Comparison of ENCODE assay signal across 8 cellular contexts in the genomic region with DNA sequence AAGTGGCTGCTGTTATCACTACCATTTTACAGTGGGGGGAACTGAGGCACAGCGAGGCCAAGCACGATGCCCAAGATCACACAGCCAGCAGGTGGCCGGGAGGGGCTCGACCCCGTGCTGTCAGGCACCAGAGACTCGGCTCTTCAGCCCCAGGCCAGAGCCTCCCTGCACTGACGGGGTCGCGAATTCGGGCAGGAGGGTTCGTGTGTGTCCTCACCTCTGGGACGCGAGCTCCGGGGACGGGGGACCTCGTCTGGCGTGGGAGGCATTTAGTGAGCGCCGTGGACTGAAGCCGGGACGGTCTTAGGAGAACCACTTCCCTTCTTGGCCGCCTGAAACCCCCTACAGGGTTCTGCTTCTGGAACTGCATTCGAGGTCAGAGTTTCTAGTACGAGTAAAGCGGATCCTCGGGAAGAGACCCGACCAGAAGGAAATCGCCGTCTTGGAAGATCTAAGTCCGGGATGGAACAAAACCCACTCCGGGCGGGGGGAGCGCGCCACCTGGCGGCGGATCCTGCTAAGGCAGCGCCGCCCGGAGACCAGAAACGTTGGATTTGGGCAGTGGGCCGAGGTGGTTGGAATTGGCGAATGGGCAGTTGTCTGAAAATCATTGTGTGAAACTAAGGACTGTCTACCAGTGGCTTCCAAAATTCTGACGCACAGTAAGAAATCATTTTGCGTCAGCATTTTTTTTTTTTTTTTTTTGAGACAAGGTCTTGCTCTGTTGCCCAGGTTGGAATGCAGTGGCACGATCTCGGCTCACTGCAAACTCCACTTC. TPM values are rescaled to one million over a fixed set of nuclear protein-coding genes. Genes with fewer than 3 reads are reported as not detected.
DNase-seq lines count a peak whose midpoint lies in the region; ATAC-seq and TF ChIP-seq lines count a peak whose summit lies in the region.

No MANE protein-coding gene starts in this region.

- H3K27me3 ChIP-seq in thyroid gland, result no peaks in the 10 kb centered on the region

- TF ChIP-seq POLR2A in thyroid gland (IDR thresholded peaks at IDR 0.05), result no peak

- peak overlapping the region in 1 of 3 donors; percentile 53 for H3K4me3 ChIP-seq in thyroid gland (replicated peaks in 1 of 3)

- peaks cover 5 to 8% of the 10 kb centered on the region in 2 donors for H3K9me3 Mint-ChIP-seq in activated naive CD4-positive, alpha-beta T cell treated with anti-CD3 and anti-CD28 coated beads, Interleukin-2, amount 50 U/mL, for 72 hours

- H3K9me3 ChIP-seq in thyroid gland, result no peaks in the 10 kb centered on the region

- peak overlapping the region; percentile 37 to 65 (median 62) for H3K27ac ChIP-seq in thyroid gland

- H3K36me3 ChIP-seq in thyroid gland, result peaks cover 0 to 7% of the 10 kb centered on the region in 2 donors

- ATAC-seq in SK-N-SH treated with all-trans-retinoic acid at 6 μM for 48 hours (peak; percentile 90), HG02610 (IDR thresholded peaks at IDR 0.05; ENCODE audit: unreplicated experiment) (no peak)
- peak; percentile 76 for ATAC-seq in activated naive CD4-positive, alpha-beta T cell treated with anti-CD3 and anti-CD28 coated beads, Interleukin-2, amount 50 U/mL, for 72 hours

- H3K36me3 Mint-ChIP-seq in activated naive CD4-positive, alpha-beta T cell treated with anti-CD3 and anti-CD28 coated beads, Interleukin-2, amount 50 U/mL, for 72 hours, result peaks cover 10% of the 10 kb centered on the region in 2 donors

- H3K27ac Mint-ChIP-seq in activated naive CD4-positive, alpha-beta T cell treated with anti-CD3 and anti-CD28 coated beads, Interleukin-2, amount 50 U/mL, for 72 hours, result no peak overlapping the region

- H3K4me1 ChIP-seq in thyroid gland, result peaks cover 8% of the 10 kb centered on the region in 2 donors

- peak; percentile 55 for DNase-seq in DMS79 (lab: John Stamatoyannopoulos, UW)
- peak; percentile 41 to 53 for DNase-seq in Kasumi-1 (lab: John Stamatoyannopoulos, UW)
- peak; percentile 67 to 79 for DNase-seq in activated naive CD4-positive, alpha-beta T cell treated with anti-CD3 and anti-CD28 coated beads, Interleukin-2, amount 50 U/mL, for 72 hours (ENCODE audit: low spot score in 2 of 2)
- peak; percentile 41 to 90 (median 79) for DNase-seq in head of caudate nucleus
- DNase-seq in occipital lobe (lab: John Stamatoyannopoulos, UW), result peak; percentile 49
- peak; percentile 90 to 94 for DNase-seq in thyroid gland

- 2 to 3% methylated on average over 31 to 38 of the region's 46 CpGs for WGBS in thyroid gland, 2 donors

- intact Hi-C loops in head of caudate nucleus (cut with DNase I) (no loop called here), thyroid gland (cut with DNase I) (no loop called here)

- peak; percentile 92 to 99 (median 96) for TF ChIP-seq CTCF in thyroid gland (IDR thresholded peaks at IDR 0.05)

TF ChIP-seq in SK-N-SH treated with all-trans-retinoic acid at 6 μM for 48 hours, 23 proteins besides CTCF, POLR2A, EP300 and RAD21 (continues in another document):
- TF ChIP-seq ARNTL (CRISPR knock-in tag; IDR thresholded peaks at IDR 0.05; ENCODE audit: borderline replicate concordance, low read depth) (no peak), ISL1 (CRISPR knock-in tag; IDR thresholded peaks at IDR 0.05) (no peak), BACH2 (CRISPR knock-in tag; IDR thresholded peaks at IDR 0.05; ENCODE audit: borderline replicate concordance) (no peak), CREB5 (CRISPR knock-in tag; IDR thresholded peaks at IDR 0.05; ENCODE audit: low read depth) (no peak), PPARA (CRISPR knock-in tag; IDR thresholded peaks at IDR 0.05; ENCODE audit: borderline replicate concordance) (no peak), ESRRG (CRISPR knock-in tag; IDR thresholded peaks at IDR 0.05) (no peak), PATZ1 (CRISPR knock-in tag; IDR thresholded peaks at IDR 0.05; ENCODE audit: borderline replicate concordance) (no peak), ZFP3 (CRISPR knock-in tag; IDR thresholded peaks at IDR 0.05) (no peak), ZNF8 (CRISPR knock-in tag; IDR thresholded peaks at IDR 0.05) (no peak), CSDC2 (CRISPR knock-in tag; IDR thresholded peaks at IDR 0.05) (no peak), TOX (CRISPR knock-in tag; IDR thresholded peaks at IDR 0.05; ENCODE audit: borderline replicate concordance) (no peak), ZC3H10 (CRISPR knock-in tag; IDR thresholded peaks at IDR 0.05) (no peak), SNAI2 (CRISPR knock-in tag; IDR thresholded peaks at IDR 0.05) (no peak), CSRNP3 (CRISPR knock-in tag; IDR thresholded peaks at IDR 0.05) (no peak), ZNF565 (CRISPR knock-in tag; conservative IDR thresholded peaks at IDR 0.05; ENCODE audit: low read depth) (no peak)
- TF ChIP-seq, protein P1, sequence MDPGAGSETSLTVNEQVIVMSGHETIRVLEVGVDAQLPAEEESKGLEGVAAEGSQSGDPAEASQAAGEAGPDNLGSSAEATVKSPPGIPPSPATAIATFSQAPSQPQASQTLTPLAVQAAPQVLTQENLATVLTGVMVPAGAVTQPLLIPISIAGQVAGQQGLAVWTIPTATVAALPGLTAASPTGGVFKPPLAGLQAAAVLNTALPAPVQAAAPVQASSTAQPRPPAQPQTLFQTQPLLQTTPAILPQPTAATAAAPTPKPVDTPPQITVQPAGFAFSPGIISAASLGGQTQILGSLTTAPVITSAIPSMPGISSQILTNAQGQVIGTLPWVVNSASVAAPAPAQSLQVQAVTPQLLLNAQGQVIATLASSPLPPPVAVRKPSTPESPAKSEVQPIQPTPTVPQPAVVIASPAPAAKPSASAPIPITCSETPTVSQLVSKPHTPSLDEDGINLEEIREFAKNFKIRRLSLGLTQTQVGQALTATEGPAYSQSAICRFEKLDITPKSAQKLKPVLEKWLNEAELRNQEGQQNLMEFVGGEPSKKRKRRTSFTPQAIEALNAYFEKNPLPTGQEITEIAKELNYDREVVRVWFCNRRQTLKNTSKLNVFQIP (CRISPR knock-in tag; IDR thresholded peaks at IDR 0.05; ENCODE audit: borderline replicate concordance, low read depth), result no peak

RNA-seq across cellular contexts. Expression of gene ZNF114, which starts 21.2 kb away (rescaled TPM):
- under 1 TPM in 1 of 2 donors, not detected in 1; 0.31 TPM for total RNA-seq in activated naive CD4-positive, alpha-beta T cell treated with anti-CD3 and anti-CD28 coated beads, Interleukin-2, amount 50 U/mL, for 72 hours
- 4.8 TPM for total RNA-seq in occipital lobe
- total RNA-seq in thyroid gland, result 10 to 100 TPM in 1 of 4 donors, 1 to 10 TPM in 3; 5.3 to 11.7 (median 6.1) TPM

RNA-seq across cellular contexts. Expression of gene EMP3, which starts 34.2 kb away (rescaled TPM):
- 100 to 1,000 TPM in 1 of 2 donors, 10 to 100 TPM in 1; 55.4 to 211 TPM for total RNA-seq in activated naive CD4-positive, alpha-beta T cell treated with anti-CD3 and anti-CD28 coated beads, Interleukin-2, amount 50 U/mL, for 72 hours
- total RNA-seq in occipital lobe (7.0 TPM), thyroid gland (10 to 100 TPM; 14.0 to 19.3 (median 14.9) TPM)

RNA-seq across cellular contexts. Expression of gene CARD8, which starts 35.4 kb away (rescaled TPM):
- 100 to 1,000 TPM in 1 of 2 donors, 10 to 100 TPM in 1; 99.5 to 147 TPM for total RNA-seq in activated naive CD4-positive, alpha-beta T cell treated with anti-CD3 and anti-CD28 coated beads, Interleukin-2, amount 50 U/mL, for 72 hours
- total RNA-seq in occipital lobe, result 21.7 TPM
- 10 to 100 TPM; 37.0 to 58.9 (median 57.7) TPM for total RNA-seq in thyroid gland
